14 cellular contexts compared by ENCODE assay signal in the genomic region with DNA sequence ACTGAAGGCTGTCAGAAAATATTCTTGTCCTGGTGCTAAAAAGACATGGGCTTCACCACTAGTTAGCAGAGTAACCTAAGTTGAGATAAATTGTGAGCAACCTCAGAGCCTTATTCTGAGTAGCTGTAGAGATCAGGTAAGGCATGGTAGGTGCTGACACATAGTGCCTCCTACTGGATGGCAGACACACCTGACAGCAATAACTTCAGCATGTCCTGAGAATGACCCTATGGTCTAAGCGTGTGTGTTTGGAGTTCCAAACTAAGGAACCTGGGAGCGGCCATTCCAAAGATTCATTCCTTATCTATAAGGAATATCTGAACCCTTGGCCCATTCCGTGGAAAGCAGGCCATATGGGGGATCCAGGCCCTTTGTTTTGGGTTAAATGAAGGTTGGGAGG. TPM values are rescaled to one million over a fixed set of nuclear protein-coding genes. Genes with fewer than 3 reads are reported as not detected.
A peak's percentile ranks its signal among the peaks of the same experiment; 100 is the strongest.
DNase-seq lines count a peak whose midpoint lies in the region; ATAC-seq and TF ChIP-seq lines count a peak whose summit lies in the region.
"Had no signal": no experiment of that assay in that cellular context is flagged by ENCODE, and none has a peak within 500 bp of the region (broad histone marks: within the 10 kb centered on the region; RNA-seq: fewer than 3 reads in every experiment).

No MANE protein-coding gene starts in this region.

- H3K27ac Mint-ChIP-seq in activated CD4-positive, alpha-beta T cell treated with anti-CD3 and anti-CD28 coated beads, Interleukin-2, amount 10 ng/mL, durations not matched to agents 7 days and 5 days: peak overlapping the region; percentile 99
- H3K27ac Mint-ChIP-seq in activated naive CD8-positive, alpha-beta T cell treated with anti-CD3 and anti-CD28 coated beads for 36 hours: peak overlapping the region; percentile 99
- H3K27ac Mint-ChIP-seq: IgD-negative memory B cell had no signal

- TF ChIP-seq RAD21 in Ishikawa (IDR thresholded peaks at IDR 0.05; ENCODE audit: low read depth): peak; percentile 54

- H3K4me3 Mint-ChIP-seq in activated CD4-positive, alpha-beta T cell treated with anti-CD3 and anti-CD28 coated beads, Interleukin-2, amount 10 ng/mL, durations not matched to agents 7 days and 5 days: no peak overlapping the region
- H3K4me3 Mint-ChIP-seq in activated naive CD8-positive, alpha-beta T cell treated with anti-CD3 and anti-CD28 coated beads for 36 hours: no peak overlapping the region
- H3K4me3 Mint-ChIP-seq: IgD-negative memory B cell had no signal

- DNase-seq in activated CD4-positive, alpha-beta T cell treated with anti-CD3 and anti-CD28 coated beads, Interleukin-2, amount 10 ng/mL, durations not matched to agents 7 days and 5 days: no peak
- no peak for DNase-seq in activated CD4-positive, alpha-beta T cell treated with anti-CD3 and anti-CD28 coated beads for 48 hours
- DNase-seq in activated naive CD8-positive, alpha-beta T cell treated with anti-CD3 and anti-CD28 coated beads for 36 hours: no peak
- DNase-seq in tibial nerve (ENCODE audit: low spot score in 2 of 2) (no peak), NCI-H345 treated with DMSO at 0.1 percent for 48 hours (lab: John Stamatoyannopoulos, UW; ENCODE audit: unreplicated experiment) (no peak)
- DNase-seq: central memory CD4-positive, alpha-beta T cell; NCI-H446 treated with DMSO at 0.1 percent for 48 hours; psoas muscle; tibial artery had no signal

- peaks cover 7% of the 10 kb centered on the region for H3K36me3 ChIP-seq in neutrophil
- no peaks in the 10 kb centered on the region for H3K36me3 ChIP-seq in tibial nerve
- H3K36me3 ChIP-seq: tibial artery had no signal

- no peak for ATAC-seq in HG02938 (IDR thresholded peaks at IDR 0.05; ENCODE audit: unreplicated experiment)
- ATAC-seq: left lobe of liver, psoas muscle had no signal

- H3K27me3 ChIP-seq in neutrophil (no peaks in the 10 kb centered on the region), tibial nerve (no peaks in the 10 kb centered on the region)
- H3K27me3 ChIP-seq: tibial artery had no signal

- no peak for TF ChIP-seq CTCF in neutrophil (IDR thresholded peaks at IDR 0.05)
- peak in 1 of 5 experiments; percentile 12 for TF ChIP-seq CTCF in tibial nerve (IDR thresholded peaks at IDR 0.05)

- TF ChIP-seq EP300 in Ishikawa (IDR thresholded peaks at IDR 0.05; ENCODE audit: borderline replicate concordance): no peak
- TF ChIP-seq EP300 in tibial nerve (IDR thresholded peaks at IDR 0.05): no peak

- H3K9me3 ChIP-seq in neutrophil (no peaks in the 10 kb centered on the region), tibial nerve (no peaks in the 10 kb centered on the region)
- H3K9me3 ChIP-seq: psoas muscle, tibial artery had no signal

- H3K4me1 ChIP-seq in neutrophil (ENCODE audit: control insufficient read depth in 1 of 2, insufficient read depth in 1 of 2, low read depth in 1 of 2, low read length in 1 of 2): peaks cover 22 to 23% of the 10 kb centered on the region in 2 experiments
- peaks cover 0 to 16% (median 0%) of the 10 kb centered on the region in 4 donors for H3K4me1 ChIP-seq in tibial nerve
- H3K4me1 ChIP-seq: psoas muscle, tibial artery had no signal

- CTCF ChIA-PET in activated CD4-positive, alpha-beta T cell treated with anti-CD3 and anti-CD28 coated beads, Interleukin-2, amount 10 ng/mL, durations not matched to agents 7 days and 5 days (lab: Charles Lee): interaction anchor here (1.0 to 4.7 kb wide), 7 partner anchors 9 to 33 kb away, joined by 3 to 32 read pairs (median 4); no protein-coding TSS in a partner anchor

- peaks cover 68% of the 10 kb centered on the region for H3K4me1 Mint-ChIP-seq in activated CD4-positive, alpha-beta T cell treated with anti-CD3 and anti-CD28 coated beads, Interleukin-2, amount 10 ng/mL, durations not matched to agents 7 days and 5 days
- peaks cover 66% of the 10 kb centered on the region for H3K4me1 Mint-ChIP-seq in activated naive CD8-positive, alpha-beta T cell treated with anti-CD3 and anti-CD28 coated beads for 36 hours

- peaks cover 7% of the 10 kb centered on the region for H3K36me3 Mint-ChIP-seq in activated CD4-positive, alpha-beta T cell treated with anti-CD3 and anti-CD28 coated beads, Interleukin-2, amount 10 ng/mL, durations not matched to agents 7 days and 5 days (ENCODE audit: low read depth)
- H3K36me3 Mint-ChIP-seq in activated naive CD8-positive, alpha-beta T cell treated with anti-CD3 and anti-CD28 coated beads for 36 hours: peaks cover 10% of the 10 kb centered on the region

- POLR2A ChIA-PET in activated CD4-positive, alpha-beta T cell treated with anti-CD3 and anti-CD28 coated beads, Interleukin-2, amount 10 ng/mL, durations not matched to agents 7 days and 5 days (lab: Charles Lee): interaction anchor here (0.6 to 1.4 kb wide), 2 partner anchors 33 to 34 kb away, joined by 4 to 9 read pairs; no protein-coding TSS in a partner anchor

- H3K9me3 Mint-ChIP-seq in activated CD4-positive, alpha-beta T cell treated with anti-CD3 and anti-CD28 coated beads, Interleukin-2, amount 10 ng/mL, durations not matched to agents 7 days and 5 days: peaks cover 3% of the 10 kb centered on the region
- peaks cover 4% of the 10 kb centered on the region for H3K9me3 Mint-ChIP-seq in activated naive CD8-positive, alpha-beta T cell treated with anti-CD3 and anti-CD28 coated beads for 36 hours
- H3K9me3 Mint-ChIP-seq: IgD-negative memory B cell had no signal

- H3K27me3 Mint-ChIP-seq in activated CD4-positive, alpha-beta T cell treated with anti-CD3 and anti-CD28 coated beads, Interleukin-2, amount 10 ng/mL, durations not matched to agents 7 days and 5 days: no peaks in the 10 kb centered on the region
- no peaks in the 10 kb centered on the region for H3K27me3 Mint-ChIP-seq in activated naive CD8-positive, alpha-beta T cell treated with anti-CD3 and anti-CD28 coated beads for 36 hours
- H3K27me3 Mint-ChIP-seq: IgD-negative memory B cell had no signal

- H3K4me3 ChIP-seq in neutrophil (ENCODE audit: low read depth in 1 of 2, low read length in 1 of 2) (no peak overlapping the region), tibial nerve (no peak overlapping the region)
- H3K4me3 ChIP-seq: psoas muscle, tibial artery had no signal

- TF ChIP-seq POLR2A in tibial nerve (IDR thresholded peaks at IDR 0.05): no peak

- WGBS in tibial nerve, 2 donors: 86 to 88% methylated on average over 3 of the region's 3 CpGs

- H3K27ac ChIP-seq in neutrophil: peak overlapping the region; percentile 79
- H3K27ac ChIP-seq in tibial nerve: no peak overlapping the region
- H3K27ac ChIP-seq: psoas muscle, tibial artery had no signal

TF ChIP-seq in Ishikawa, 13 proteins besides CTCF, POLR2A, EP300 and RAD21:
- TF ChIP-seq CREB1 (IDR thresholded peaks at IDR 0.05; ENCODE audit: low read depth) (no peak), EGR1 (IDR thresholded peaks at IDR 0.05) (no peak), ZBTB7A (IDR thresholded peaks at IDR 0.05; ENCODE audit: low read depth) (no peak), USF1 (IDR thresholded peaks at IDR 0.05) (no peak), TCF12 (IDR thresholded peaks at IDR 0.05; ENCODE audit: low read depth) (no peak), TAF1 (IDR thresholded peaks at IDR 0.05; ENCODE audit: low read depth) (no peak), NFIC (IDR thresholded peaks at IDR 0.05) (no peak), YY1 (IDR thresholded peaks at IDR 0.05; ENCODE audit: low read depth) (no peak), TEAD4 (IDR thresholded peaks at IDR 0.05) (no peak), FOXM1 (IDR thresholded peaks at IDR 0.05; ENCODE audit: borderline replicate concordance, low read depth) (no peak), CEBPB (IDR thresholded peaks at IDR 0.05) (no peak)
- TF ChIP-seq, protein P1, sequence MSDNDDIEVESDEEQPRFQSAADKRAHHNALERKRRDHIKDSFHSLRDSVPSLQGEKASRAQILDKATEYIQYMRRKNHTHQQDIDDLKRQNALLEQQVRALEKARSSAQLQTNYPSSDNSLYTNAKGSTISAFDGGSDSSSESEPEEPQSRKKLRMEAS (IDR thresholded peaks at IDR 0.05): no peak
- TF ChIP-seq, protein P2, sequence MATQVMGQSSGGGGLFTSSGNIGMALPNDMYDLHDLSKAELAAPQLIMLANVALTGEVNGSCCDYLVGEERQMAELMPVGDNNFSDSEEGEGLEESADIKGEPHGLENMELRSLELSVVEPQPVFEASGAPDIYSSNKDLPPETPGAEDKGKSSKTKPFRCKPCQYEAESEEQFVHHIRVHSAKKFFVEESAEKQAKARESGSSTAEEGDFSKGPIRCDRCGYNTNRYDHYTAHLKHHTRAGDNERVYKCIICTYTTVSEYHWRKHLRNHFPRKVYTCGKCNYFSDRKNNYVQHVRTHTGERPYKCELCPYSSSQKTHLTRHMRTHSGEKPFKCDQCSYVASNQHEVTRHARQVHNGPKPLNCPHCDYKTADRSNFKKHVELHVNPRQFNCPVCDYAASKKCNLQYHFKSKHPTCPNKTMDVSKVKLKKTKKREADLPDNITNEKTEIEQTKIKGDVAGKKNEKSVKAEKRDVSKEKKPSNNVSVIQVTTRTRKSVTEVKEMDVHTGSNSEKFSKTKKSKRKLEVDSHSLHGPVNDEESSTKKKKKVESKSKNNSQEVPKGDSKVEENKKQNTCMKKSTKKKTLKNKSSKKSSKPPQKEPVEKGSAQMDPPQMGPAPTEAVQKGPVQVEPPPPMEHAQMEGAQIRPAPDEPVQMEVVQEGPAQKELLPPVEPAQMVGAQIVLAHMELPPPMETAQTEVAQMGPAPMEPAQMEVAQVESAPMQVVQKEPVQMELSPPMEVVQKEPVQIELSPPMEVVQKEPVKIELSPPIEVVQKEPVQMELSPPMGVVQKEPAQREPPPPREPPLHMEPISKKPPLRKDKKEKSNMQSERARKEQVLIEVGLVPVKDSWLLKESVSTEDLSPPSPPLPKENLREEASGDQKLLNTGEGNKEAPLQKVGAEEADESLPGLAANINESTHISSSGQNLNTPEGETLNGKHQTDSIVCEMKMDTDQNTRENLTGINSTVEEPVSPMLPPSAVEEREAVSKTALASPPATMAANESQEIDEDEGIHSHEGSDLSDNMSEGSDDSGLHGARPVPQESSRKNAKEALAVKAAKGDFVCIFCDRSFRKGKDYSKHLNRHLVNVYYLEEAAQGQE (IDR thresholded peaks at IDR 0.05; ENCODE audit: low read depth): no peak

RNA-seq across cellular contexts. Expression of gene SLC28A3, which starts 46.0 kb away (rescaled TPM):
- under 1 TPM; 0.04 to 0.07 TPM for total RNA-seq in activated CD4-positive, alpha-beta T cell treated with anti-CD3 and anti-CD28 coated beads, Interleukin-2, amount 10 ng/mL, durations not matched to agents 7 days and 5 days
- total RNA-seq in activated naive CD8-positive, alpha-beta T cell treated with anti-CD3 and anti-CD28 coated beads for 36 hours: under 1 TPM; 0.36 to 0.41 TPM
- total RNA-seq in tibial nerve: under 1 TPM in 1 of 4 donors, not detected in 3; 0.44 TPM
- total RNA-seq: psoas muscle had no signal
